ENCODE assay signal across 2 cellular contexts in genomic region chr6:117384659-117385058, GRCh38.
TF ChIP-seq lines count a peak whose summit lies in the region.

No MANE protein-coding gene starts in this region.

TF ChIP-seq in IMR-90, 13 proteins besides CTCF, POLR2A, EP300 and RAD21:
- TF ChIP-seq NFE2L2 (IDR thresholded peaks at IDR 0.05; ENCODE audit: low read depth, low read length) (no peak), RFX5 (IDR thresholded peaks at IDR 0.05; ENCODE audit: low read depth, low read length) (no peak)
TF ChIP-seq in IMR-90: peak in this region for 0.

TF ChIP-seq in K562, 482 proteins besides CTCF, POLR2A, EP300 and RAD21:
- TF ChIP-seq VEZF1 (CRISPR knock-in tag; IDR thresholded peaks at IDR 0.05) = peak; percentile 76
- no peak for TF ChIP-seq NR2C1 (IDR thresholded peaks at IDR 0.05)
- no peak for TF ChIP-seq NR2C1 (tag; IDR thresholded peaks at IDR 0.05)
- TF ChIP-seq NFIC (IDR thresholded peaks at IDR 0.05) = peak; percentile 95
- peak; percentile 74 for TF ChIP-seq NFIX (CRISPR knock-in tag; IDR thresholded peaks at IDR 0.05; ENCODE audit: low read depth)
TF ChIP-seq in K562: peak in this region for 3.
